In genomic region chr13:102839462-102839861, GRCh38 we compare ENCODE assay signal across 17 cellular contexts. TPM values are rescaled to one million over a fixed set of nuclear protein-coding genes. Genes with fewer than 3 reads are reported as not detected.
DNase-seq lines count a peak whose midpoint lies in the region; TF ChIP-seq lines count a peak whose summit lies in the region.
"Had no signal": no experiment of that assay in that cellular context is flagged by ENCODE, and none has a peak within 500 bp of the region (broad histone marks: within the 10 kb centered on the region; RNA-seq: fewer than 3 reads in every experiment).

No MANE protein-coding gene starts in this region.

- DNase-seq in EH (ENCODE audit: low read depth) (peak; percentile 24), adipocyte (ENCODE audit: low read depth) (peak; percentile 50), fibroblast of pulmonary artery (ENCODE audit: low read depth) (peak; percentile 59), osteoblast (ENCODE audit: insufficient read length, low spot score, missing footprints) (no peak), GM10266 (ENCODE audit: extremely low spot score) (no peak), DMS79 (lab: John Stamatoyannopoulos, UW) (no peak), chondrocyte (ENCODE audit: low spot score) (no peak)
- DNase-seq: DMS153, KG1, NCI-H1092 treated with DMSO at 0.1 percent for 48 hours, NCI-H1694 treated with DMSO at 0.1 percent for 48 hours, NCI-H446 treated with DMSO at 0.1 percent for 48 hours, NCI-H748 treated with DMSO at 0.1 percent for 48 hours, PC-3 had no signal

- H3K79me2 ChIP-seq in osteoblast (ENCODE audit: insufficient read depth, low read length): no peaks in the 10 kb centered on the region

- H3K9ac ChIP-seq in adipocyte (ENCODE audit: low read length): no peak overlapping the region

- no peaks in the 10 kb centered on the region for H3K9me3 Mint-ChIP-seq in chondrocyte (ENCODE audit: low read depth)

- no peaks in the 10 kb centered on the region for H4K20me1 ChIP-seq in osteoblast (ENCODE audit: insufficient read depth, low read length)

- peaks cover 23% of the 10 kb centered on the region for H3K36me3 Mint-ChIP-seq in chondrocyte (ENCODE audit: low read depth)

- H2AFZ ChIP-seq in osteoblast (ENCODE audit: low read length): no peak overlapping the region

- H3K9me3 ChIP-seq in adipocyte (ENCODE audit: control insufficient read depth, low read length) (no peaks in the 10 kb centered on the region), osteoblast (ENCODE audit: low read depth, low read length) (no peaks in the 10 kb centered on the region)

- peaks cover 31% of the 10 kb centered on the region for H3K36me3 ChIP-seq in adipocyte (ENCODE audit: control insufficient read depth, insufficient read depth, low read length, severe bottlenecking)
- peaks cover 40% of the 10 kb centered on the region for H3K36me3 ChIP-seq in osteoblast (ENCODE audit: insufficient read depth, low read length)

- H3K27ac ChIP-seq in osteoblast (ENCODE audit: low read depth, low read length): peak overlapping the region; percentile 38
- H3K27ac ChIP-seq: C4-2B, HL-60 had no signal

- no peak overlapping the region for H3K27ac Mint-ChIP-seq in chondrocyte (ENCODE audit: unreplicated experiment)

- H3K27me3 Mint-ChIP-seq in chondrocyte (ENCODE audit: low read depth): no peaks in the 10 kb centered on the region

- H3K4me3 ChIP-seq in adipocyte (ENCODE audit: low read length) (no peak overlapping the region), fibroblast of pulmonary artery (replicated peaks; ENCODE audit: low read depth, low read length) (no peak overlapping the region), osteoblast (ENCODE audit: insufficient read depth, low read length) (no peak overlapping the region)
- H3K4me3 ChIP-seq: GM12878 had no signal

- no peak overlapping the region for H3K4me2 ChIP-seq in osteoblast (ENCODE audit: insufficient read depth, low read length)

- peaks cover 2% of the 10 kb centered on the region for H3K4me1 Mint-ChIP-seq in chondrocyte (ENCODE audit: low read depth)

- H3K27me3 ChIP-seq in adipocyte (replicated peaks; ENCODE audit: control insufficient read depth, insufficient read depth, low read length) (no peaks in the 10 kb centered on the region), osteoblast (ENCODE audit: insufficient read depth, low read length) (no peaks in the 10 kb centered on the region)

- peaks cover 22% of the 10 kb centered on the region for H3K4me1 ChIP-seq in adipocyte (ENCODE audit: control insufficient read depth, insufficient read depth, low read length)
- peaks cover 12% of the 10 kb centered on the region for H3K4me1 ChIP-seq in osteoblast (ENCODE audit: insufficient read depth, low read length)

- TF ChIP-seq CTCF in fibroblast of pulmonary artery (IDR thresholded peaks at IDR 0.05; ENCODE audit: low read length, missing control alignments) (no peak), osteoblast (IDR thresholded peaks at IDR 0.05; ENCODE audit: extremely low read depth, low read depth, low read length) (no peak), GM10266 (IDR thresholded peaks at IDR 0.05; ENCODE audit: control insufficient read depth, insufficient read depth, low read depth, missing control alignments) (no peak), chondrocyte (IDR thresholded peaks at IDR 0.05) (no peak)

- no peak overlapping the region for H3K4me3 Mint-ChIP-seq in chondrocyte (ENCODE audit: unreplicated experiment)

RNA-seq across cellular contexts. Expression of gene ERCC5, which starts 6.4 kb away (rescaled TPM):
- total RNA-seq in osteoblast (99.2 and 103 TPM in 2 replicates), chondrocyte (41.0 to 63.4 TPM (median 51.1 TPM) in 3 replicates)

RNA-seq across cellular contexts. Expression of gene BIVM, which starts 40.5 kb away (rescaled TPM):
- total RNA-seq in osteoblast: 22.1 and 30.9 TPM in 2 replicates
- total RNA-seq in chondrocyte: 22.7 to 37.7 TPM (median 24.0 TPM) in 3 replicates

RNA-seq across cellular contexts. Expression of gene POGLUT2, which starts 40.7 kb away (rescaled TPM):
- 15.9 and 18.0 TPM in 2 replicates for total RNA-seq in osteoblast
- 37.3 to 45.8 TPM (median 39.1 TPM) in 3 replicates for total RNA-seq in chondrocyte

Comparison
In these comparisons a context has a peak if more than half of its experiments do, and no peak if none do; other contexts are left out.
1. DNase-seq: peak in EH (single experiment), adipocyte (single experiment) and fibroblast of pulmonary artery (single experiment); none in osteoblast (single experiment), GM10266 (single experiment), DMS79 (single experiment) and chondrocyte (single experiment).